In the genomic region with DNA sequence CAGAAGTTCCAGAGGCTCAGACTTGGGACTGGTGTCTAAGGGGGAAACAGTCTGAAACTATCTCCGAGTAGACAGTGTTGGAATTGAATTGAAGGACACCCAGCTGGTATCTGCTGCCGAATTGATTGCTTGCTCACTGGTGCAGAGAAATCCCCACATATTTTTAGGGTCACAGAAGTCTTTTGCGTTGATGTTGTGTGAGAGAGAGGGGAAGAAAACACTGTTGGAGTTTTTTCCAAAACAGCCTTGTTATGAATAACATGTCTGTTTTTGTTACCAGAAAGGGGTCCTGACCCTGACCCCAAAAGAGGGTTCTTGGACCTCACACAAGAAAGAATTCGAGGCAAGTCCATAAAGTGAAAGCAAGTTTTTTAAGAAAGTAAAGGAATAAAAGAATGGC, we compare ENCODE assay signal across 27 cellular contexts.
DNase-seq lines count a peak whose midpoint lies in the region; ATAC-seq, FAIRE-seq and TF ChIP-seq lines count a peak whose summit lies in the region.
"Had no signal": no experiment of that assay in that cellular context is flagged by ENCODE, and none has a peak within 500 bp of the region (broad histone marks: within the 10 kb centered on the region; RNA-seq: fewer than 3 reads in every experiment).

No MANE protein-coding gene starts in this region.

- H3K9me3 Mint-ChIP-seq in endothelial cell (ENCODE audit: unreplicated experiment) = no peaks in the 10 kb centered on the region
- H3K9me3 Mint-ChIP-seq: activated B cell treated with CpG ODN at 0.5 μM for 24 hours; activated CD4-positive, alpha-beta memory T cell treated with anti-CD3 and anti-CD28 coated beads for 36 hours; central memory CD8-positive, alpha-beta T cell had no signal

- TF ChIP-seq CTCF in kidney (IDR thresholded peaks at IDR 0.05; ENCODE audit: borderline replicate concordance, extremely low read depth, insufficient read depth) (no peak), prostate gland (IDR thresholded peaks at IDR 0.05) (no peak), vagina (IDR thresholded peaks at IDR 0.05) (no peak), endothelial cell (IDR thresholded peaks at IDR 0.05; ENCODE audit: unreplicated experiment) (no peak)

- FAIRE-seq in kidney (lab: Jason Lieb, UNC) = no peak
- FAIRE-seq: A549 had no signal

- no peaks in the 10 kb centered on the region for H3K36me3 Mint-ChIP-seq in endothelial cell (ENCODE audit: low read depth, unreplicated experiment)
- H3K36me3 Mint-ChIP-seq: activated CD4-positive, alpha-beta memory T cell treated with anti-CD3 and anti-CD28 coated beads for 36 hours had no signal

- WGBS in right cardiac atrium = 67% methylated on average over 4 of the region's 4 CpGs
- 88% methylated on average over 4 of the region's 4 CpGs for WGBS in prostate gland

- ATAC-seq in right cardiac atrium = no peak
- no peak for ATAC-seq in left ventricle myocardium superior
- ATAC-seq: A549, left lung had no signal

- no peak overlapping the region for H3K9ac ChIP-seq in kidney (ENCODE audit: low read length in 2 of 2)

- H3K4me3 ChIP-seq in right cardiac atrium (ENCODE audit: low read length) (no peak overlapping the region), kidney (ENCODE audit: low read length in 2 of 2) (no peak overlapping the region), prostate gland (no peak overlapping the region), vagina (no peak overlapping the region)
- H3K4me3 ChIP-seq: A549, left lung, SK-N-MC, skin epidermis had no signal

- H3K4me3 Mint-ChIP-seq in endothelial cell (ENCODE audit: unreplicated experiment) = no peak overlapping the region
- H3K4me3 Mint-ChIP-seq: activated B cell treated with CpG ODN at 0.5 μM for 24 hours; activated CD4-positive, alpha-beta memory T cell treated with anti-CD3 and anti-CD28 coated beads for 36 hours; central memory CD8-positive, alpha-beta T cell; T-helper 2 cell treated with Interferon-gamma antibody and Interleukin-4, amounts not matched to agents 5 μg/mL and 100 μg/mL, for 36 hours had no signal

- H3K27me3 Mint-ChIP-seq in endothelial cell (ENCODE audit: unreplicated experiment) = peaks cover 3% of the 10 kb centered on the region
- H3K27me3 Mint-ChIP-seq: activated B cell treated with CpG ODN at 0.5 μM for 24 hours; activated CD4-positive, alpha-beta memory T cell treated with anti-CD3 and anti-CD28 coated beads for 36 hours; central memory CD8-positive, alpha-beta T cell had no signal

- H3K4me1 Mint-ChIP-seq in endothelial cell (ENCODE audit: unreplicated experiment) = peaks cover 11% of the 10 kb centered on the region

- TF ChIP-seq POLR2A in prostate gland (IDR thresholded peaks at IDR 0.05) (no peak), vagina (IDR thresholded peaks at IDR 0.05) (no peak)

- intact Hi-C loops in right cardiac atrium (cut with DNase I) (no loop called here), left ventricle myocardium superior (cut with micrococcal nuclease) (no loop called here), kidney (cut with DNase I) (no loop called here), prostate gland (cut with DNase I) (no loop called here), vagina (cut with DNase I) (no loop called here)

- H3K4me1 ChIP-seq in right cardiac atrium (ENCODE audit: control insufficient read depth, insufficient read depth, low read length) (peaks cover 3% of the 10 kb centered on the region), kidney (ENCODE audit: control insufficient read depth in 1 of 2, insufficient read depth in 1 of 2, low read depth in 1 of 2, low read length in 2 of 2) (peaks cover 5 to 10% of the 10 kb centered on the region in 2 donors), prostate gland (replicated peaks) (no peaks in the 10 kb centered on the region), vagina (peaks cover 42% of the 10 kb centered on the region)
- H3K4me1 ChIP-seq: A549 had no signal

- no peak overlapping the region for H3K27ac Mint-ChIP-seq in endothelial cell (ENCODE audit: unreplicated experiment)
- H3K27ac Mint-ChIP-seq: activated B cell treated with CpG ODN at 0.5 μM for 24 hours; activated CD4-positive, alpha-beta memory T cell treated with anti-CD3 and anti-CD28 coated beads for 36 hours; T-helper 2 cell treated with Interferon-gamma antibody and Interleukin-4, amounts not matched to agents 5 μg/mL and 100 μg/mL, for 36 hours had no signal

- H3K9me3 ChIP-seq in right cardiac atrium (ENCODE audit: control insufficient read depth, low read length) (no peaks in the 10 kb centered on the region), kidney (ENCODE audit: control insufficient read depth in 1 of 2, low read length in 2 of 2) (no peaks in the 10 kb centered on the region), prostate gland (no peaks in the 10 kb centered on the region), vagina (no peaks in the 10 kb centered on the region)
- H3K9me3 ChIP-seq: A549, Caco-2, left lung had no signal

- H3K27ac ChIP-seq in right cardiac atrium (ENCODE audit: low read length) (peak overlapping the region; percentile 33), kidney (ENCODE audit: low read depth in 2 of 2, low read length in 2 of 2) (peak overlapping the region; percentile 58 to 62), prostate gland (peak overlapping the region; percentile 2 to 29), vagina (peak overlapping the region; percentile 77)
- H3K27ac ChIP-seq: A549, SK-N-MC had no signal

- no peaks in the 10 kb centered on the region for H3K27me3 ChIP-seq in right cardiac atrium (ENCODE audit: control insufficient read depth, insufficient read depth)
- H3K27me3 ChIP-seq in prostate gland (replicated peaks; ENCODE audit: insufficient read depth) = no peaks in the 10 kb centered on the region
- H3K27me3 ChIP-seq in vagina = no peaks in the 10 kb centered on the region
- H3K27me3 ChIP-seq: left lung had no signal

- H3K36me3 ChIP-seq in kidney (ENCODE audit: control insufficient read depth in 1 of 2, insufficient read depth in 2 of 2, low read length in 2 of 2) (no peaks in the 10 kb centered on the region), prostate gland (no peaks in the 10 kb centered on the region), vagina (no peaks in the 10 kb centered on the region)
- H3K36me3 ChIP-seq: left lung had no signal

- DNase-seq in right cardiac atrium (no peak), left ventricle myocardium superior (no peak), kidney (no peak), prostate gland (ENCODE audit: low spot score) (no peak), vagina (ENCODE audit: extremely low spot score in 2 of 2) (peak in 1 of 2 donors; percentile 72), NCI-H2227 (lab: John Stamatoyannopoulos, UW; ENCODE audit: unreplicated experiment) (no peak), endothelial cell (ENCODE audit: low spot score) (no peak), amniotic stem cell (lab: John Stamatoyannopoulos, UW) (no peak)
- DNase-seq: activated B cell treated with CpG ODN at 0.5 μM for 24 hours; activated CD4-positive, alpha-beta memory T cell treated with anti-CD3 and anti-CD28 coated beads for 36 hours; activated T-cell treated with anti-CD3 and anti-CD28 coated beads for 4 hours; anterior cingulate cortex; Caco-2; effector CD8-positive, alpha-beta T cell; glutamatergic neuron; Kasumi-1; left lung; NCI-H1105; NCI-H2081; NCI-H510A; posterior cingulate gyrus; stimulated activated naive CD4-positive, alpha-beta T cell had no signal

Comparison
In these comparisons a context has a peak if more than half of its experiments do, and no peak if none do; other contexts are left out.
1. H3K27ac ChIP-seq: peak in every context shown above with its lines; median percentile 77 in vagina; 60 in kidney; 33 in right cardiac atrium; 16 in prostate gland.